In the genomic region with DNA sequence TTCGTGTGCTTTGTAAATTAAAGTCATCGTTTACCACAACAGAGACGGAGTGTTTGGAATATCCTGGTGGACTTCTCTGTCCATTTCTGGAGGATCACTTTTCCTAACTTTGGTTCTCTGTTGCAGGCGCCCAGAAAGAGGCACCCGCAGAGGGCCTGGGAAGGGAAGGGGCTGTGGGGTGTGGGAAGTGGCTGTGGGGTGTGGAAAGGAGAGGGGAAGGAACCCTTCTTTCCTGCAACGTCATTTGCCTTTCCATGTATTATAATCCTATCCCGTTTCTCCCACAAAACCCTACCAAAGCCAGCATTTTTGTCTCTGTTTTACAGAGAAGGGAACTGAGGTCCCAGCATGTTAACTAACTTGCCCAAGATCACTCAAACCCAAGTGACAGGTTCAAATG, we compare ENCODE assay signal across 14 cellular contexts.
A peak's percentile ranks its signal among the peaks of the same experiment; 100 is the strongest.
DNase-seq lines count a peak whose midpoint lies in the region; ATAC-seq and TF ChIP-seq lines count a peak whose summit lies in the region.
"Had no signal": no experiment of that assay in that cellular context is flagged by ENCODE, and none has a peak within 500 bp of the region (broad histone marks: within the 10 kb centered on the region; RNA-seq: fewer than 3 reads in every experiment).

No MANE protein-coding gene starts in this region.

- H2AK9ac ChIP-seq in IMR-90 (replicated peaks; ENCODE audit: low read depth, low read length, poor library complexity): no peak overlapping the region

- H3K27ac ChIP-seq in IMR-90 (ENCODE audit: insufficient read depth, low read length): no peak overlapping the region
- H3K27ac ChIP-seq in caudate nucleus (ENCODE audit: low read depth, low read length): peak overlapping the region; percentile 55
- H3K27ac ChIP-seq in mesenchymal stem cell (ENCODE audit: low read length, poor library complexity, severe bottlenecking): no peak overlapping the region
- H3K27ac ChIP-seq in skeletal muscle tissue (ENCODE audit: low read depth, low read length): peak overlapping the region; percentile 74
- H3K27ac ChIP-seq in PC-9: no peak overlapping the region
- H3K27ac ChIP-seq: left lung, right lobe of liver had no signal

- dilution Hi-C loops in IMR-90 (cut with HindIII; ENCODE audit: low sequenced_read_pairs, unreplicated experiment): no loop called here

- H3K27me3 ChIP-seq in IMR-90 (ENCODE audit: control insufficient read depth, insufficient read depth, low read length): no peaks in the 10 kb centered on the region
- H3K27me3 ChIP-seq in mesenchymal stem cell (ENCODE audit: control insufficient read depth in 1 of 2, insufficient read depth in 1 of 2, low read length in 2 of 2): no peaks in the 10 kb centered on the region
- no peaks in the 10 kb centered on the region for H3K27me3 ChIP-seq in skeletal muscle tissue (ENCODE audit: control insufficient read depth in 3 of 3, insufficient read depth in 3 of 3, low read length in 3 of 3)
- no peaks in the 10 kb centered on the region for H3K27me3 ChIP-seq in PC-9 (ENCODE audit: insufficient read depth, low read depth)
- H3K27me3 ChIP-seq: right lobe of liver had no signal

- peaks cover 0 to 15% of the 10 kb centered on the region in 2 experiments; a peak in 1 of 4 replicates for H3K79me1 ChIP-seq in IMR-90 (ENCODE audit: low read depth in 1 of 2, low read length in 2 of 2)
- no peaks in the 10 kb centered on the region for H3K79me1 ChIP-seq in mesenchymal stem cell (replicated peaks; ENCODE audit: low read length, poor library complexity, severe bottlenecking)

- H2BK5ac ChIP-seq in IMR-90 (ENCODE audit: low read depth, low read length, poor library complexity, severe bottlenecking) (no peak overlapping the region), mesenchymal stem cell (ENCODE audit: low read depth, low read length, poor library complexity, severe bottlenecking) (no peak overlapping the region)

- H3K9ac ChIP-seq in IMR-90 (ENCODE audit: low read depth, low read length) (no peak overlapping the region), mesenchymal stem cell (ENCODE audit: low read length) (no peak overlapping the region), skeletal muscle tissue (ENCODE audit: low read depth in 1 of 3, low read length in 3 of 3) (no peak overlapping the region)

- DNase-seq in IMR-90 (no peak), caudate nucleus (lab: John Stamatoyannopoulos, UW) (no peak), mesenchymal stem cell (no peak), PC-9 (no peak), NCI-H128 (lab: John Stamatoyannopoulos, UW; ENCODE audit: unreplicated experiment) (no peak), progenitor cell of endocrine pancreas (ENCODE audit: low spot score, unreplicated experiment) (no peak)
- DNase-seq: activated CD8-positive, alpha-beta memory T cell treated with anti-CD3 and anti-CD28 coated beads, Interleukin-2, amount 50 U/mL, for 48 hours; activated naive CD8-positive, alpha-beta T cell treated with anti-CD3 and anti-CD28 coated beads, Interleukin-2, amount 10 ng/mL, durations not matched to agents 7 days and 5 days; left lung; NCI-H1105; right lobe of liver had no signal

- H3K9me3 Mint-ChIP-seq in progenitor cell of endocrine pancreas (ENCODE audit: low read depth): no peaks in the 10 kb centered on the region
- H3K9me3 Mint-ChIP-seq: activated naive CD8-positive, alpha-beta T cell treated with anti-CD3 and anti-CD28 coated beads, Interleukin-2, amount 10 ng/mL, durations not matched to agents 7 days and 5 days; activated T-helper 2 cell treated with anti-CD3 and anti-CD28 coated beads, Interferon-gamma antibody, Interleukin-2, Interleukin-4, amounts not matched to agents 10 μg/mL and 5 μg/mL and 100 μg/mL, durations not matched to agents 14 hours and 24 hours and 36 hours had no signal

- H2AK5ac ChIP-seq in IMR-90 (ENCODE audit: low read depth, low read length) (no peak overlapping the region), mesenchymal stem cell (ENCODE audit: low read length, severe bottlenecking) (no peak overlapping the region)

- peaks cover 18% of the 10 kb centered on the region for H3K9me1 ChIP-seq in IMR-90 (ENCODE audit: insufficient read depth, low read length)

- H3K18ac ChIP-seq in IMR-90 (ENCODE audit: low read depth, low read length) (no peak overlapping the region), mesenchymal stem cell (ENCODE audit: low read depth in 1 of 2, low read length in 2 of 2) (no peak overlapping the region)

- H3K79me2 ChIP-seq in PC-9 (ENCODE audit: low read depth): no peaks in the 10 kb centered on the region

- no peak overlapping the region for H3K27ac Mint-ChIP-seq in progenitor cell of endocrine pancreas
- H3K27ac Mint-ChIP-seq: activated naive CD8-positive, alpha-beta T cell treated with anti-CD3 and anti-CD28 coated beads, Interleukin-2, amount 10 ng/mL, durations not matched to agents 7 days and 5 days; activated T-helper 2 cell treated with anti-CD3 and anti-CD28 coated beads, Interferon-gamma antibody, Interleukin-2, Interleukin-4, amounts not matched to agents 10 μg/mL and 5 μg/mL and 100 μg/mL, durations not matched to agents 14 hours and 24 hours and 36 hours had no signal

- peak overlapping the region; percentile 4; the same call in 1 of the 2 replicates for H2BK120ac ChIP-seq in IMR-90 (ENCODE audit: low read depth, low read length)
- H2BK120ac ChIP-seq in mesenchymal stem cell (ENCODE audit: low read depth, low read length): no peak overlapping the region

- peaks cover 11% of the 10 kb centered on the region for H3K4me1 Mint-ChIP-seq in progenitor cell of endocrine pancreas (ENCODE audit: low read depth)
- H3K4me1 Mint-ChIP-seq: activated naive CD8-positive, alpha-beta T cell treated with anti-CD3 and anti-CD28 coated beads, Interleukin-2, amount 10 ng/mL, durations not matched to agents 7 days and 5 days had no signal

- H3K36me3 ChIP-seq in IMR-90 (ENCODE audit: control insufficient read depth, insufficient read depth, low read length) (no peaks in the 10 kb centered on the region), mesenchymal stem cell (ENCODE audit: control insufficient read depth in 1 of 2, insufficient read depth in 2 of 2, low read depth in 1 of 2, low read length in 2 of 2) (peaks cover 0 to 3% of the 10 kb centered on the region in 2 experiments), skeletal muscle tissue (ENCODE audit: control insufficient read depth in 3 of 3, insufficient read depth in 3 of 3, low read length in 3 of 3) (no peaks in the 10 kb centered on the region), PC-9 (ENCODE audit: low read depth) (no peaks in the 10 kb centered on the region)
- H3K36me3 ChIP-seq: left lung had no signal

- no peaks in the 10 kb centered on the region for H3F3A ChIP-seq in PC-9 (ENCODE audit: insufficient read depth, low read depth)

- H3K4me1 ChIP-seq in IMR-90 (ENCODE audit: control insufficient read depth, insufficient read depth, low read length): peaks cover 21% of the 10 kb centered on the region
- H3K4me1 ChIP-seq in mesenchymal stem cell (ENCODE audit: control insufficient read depth, insufficient read depth, low read depth, low read length): peaks cover 16% of the 10 kb centered on the region
- peaks cover 38 to 44% (median 43%) of the 10 kb centered on the region in 3 donors for H3K4me1 ChIP-seq in skeletal muscle tissue (ENCODE audit: control insufficient read depth in 3 of 3, insufficient read depth in 3 of 3, low read length in 3 of 3)
- H3K4me1 ChIP-seq in PC-9 (replicated peaks; ENCODE audit: insufficient read depth): no peaks in the 10 kb centered on the region
- H3K4me1 ChIP-seq: left lung, right lobe of liver had no signal

- TF ChIP-seq CTCF in IMR-90 (conservative IDR thresholded peaks at IDR 0.05; ENCODE audit: low read depth, low read length) (no peak), PC-9 (conservative IDR thresholded peaks at IDR 0.05) (no peak), progenitor cell of endocrine pancreas (IDR thresholded peaks at IDR 0.05; ENCODE audit: unreplicated experiment) (no peak)

- ATAC-seq in IMR-90 (ENCODE audit: low read depth) (no peak), HG03457 (IDR thresholded peaks at IDR 0.05; ENCODE audit: unreplicated experiment) (no peak)

- no peak overlapping the region for H3K4me2 ChIP-seq in IMR-90 (ENCODE audit: low read depth, low read length)
- no peak overlapping the region for H3K4me2 ChIP-seq in mesenchymal stem cell (ENCODE audit: low read length, poor library complexity, severe bottlenecking)
- no peak overlapping the region for H3K4me2 ChIP-seq in PC-9

- no peak overlapping the region for H3K23ac ChIP-seq in IMR-90 (ENCODE audit: low read depth, low read length)
- no peak overlapping the region for H3K23ac ChIP-seq in mesenchymal stem cell (ENCODE audit: low read length in 2 of 2)

- H3K56ac ChIP-seq in IMR-90 (ENCODE audit: extremely low read depth, insufficient read depth, low read length): no peak overlapping the region

- peaks cover 14% of the 10 kb centered on the region for H3K27me3 Mint-ChIP-seq in progenitor cell of endocrine pancreas

- H4K91ac ChIP-seq in IMR-90 (ENCODE audit: insufficient read depth, low read depth, low read length) (no peak overlapping the region; the same call in 1 of the 2 replicates), mesenchymal stem cell (ENCODE audit: low read length) (no peak overlapping the region)

- in situ Hi-C loops in IMR-90 (cut with MboI; ENCODE audit: low sequenced_read_pairs): no loop called here

- H2BK15ac ChIP-seq in IMR-90 (ENCODE audit: low read depth, low read length): no peak overlapping the region
- peak overlapping the region; percentile 44 for H2BK15ac ChIP-seq in mesenchymal stem cell (ENCODE audit: low read depth, poor library complexity, severe bottlenecking)

- H4K8ac ChIP-seq in IMR-90 (ENCODE audit: low read depth in 2 of 2, low read length in 2 of 2) (no peak overlapping the region), mesenchymal stem cell (ENCODE audit: low read length) (no peak overlapping the region)

- H3K36me3 Mint-ChIP-seq in progenitor cell of endocrine pancreas (ENCODE audit: insufficient read depth): no peaks in the 10 kb centered on the region
- H3K36me3 Mint-ChIP-seq: activated naive CD8-positive, alpha-beta T cell treated with anti-CD3 and anti-CD28 coated beads, Interleukin-2, amount 10 ng/mL, durations not matched to agents 7 days and 5 days had no signal

- WGBS in IMR-90 (ENCODE audit: extremely low coverage in 2 of 2, insufficient read length in 1 of 2), 2 experiments: no CpG with 5 or more reads among the region's 7 CpGs
- WGBS in mesenchymal stem cell: 94% methylated on average over 6 of the region's 7 CpGs

- BruUV-seq in IMR-90 (replicated peaks; lab: Mats Ljungman, UMichigan) (no TSS peak), PC-9 (replicated peaks; lab: Mats Ljungman, UMichigan) (no TSS peak)

- H3K4me3 Mint-ChIP-seq in progenitor cell of endocrine pancreas (ENCODE audit: low read depth): no peak overlapping the region
- H3K4me3 Mint-ChIP-seq: activated naive CD8-positive, alpha-beta T cell treated with anti-CD3 and anti-CD28 coated beads, Interleukin-2, amount 10 ng/mL, durations not matched to agents 7 days and 5 days had no signal

- no peak overlapping the region for H4K5ac ChIP-seq in IMR-90 (ENCODE audit: low read depth, low read length)

- H3K4me3 ChIP-seq in IMR-90 (ENCODE audit: insufficient read depth, low read depth, low read length) (no peak overlapping the region), mesenchymal stem cell (ENCODE audit: insufficient read depth in 1 of 2, low read depth in 1 of 2, low read length in 2 of 2) (no peak overlapping the region), skeletal muscle tissue (ENCODE audit: low read length in 3 of 3) (no peak overlapping the region), PC-9 (no peak overlapping the region)
- H3K4me3 ChIP-seq: left lung, right lobe of liver had no signal

- no peak overlapping the region; the same call in 1 of the 2 replicates for H2BK20ac ChIP-seq in IMR-90 (ENCODE audit: low read depth, low read length)

- peak overlapping the region in 1 of 2 experiments; percentile 41 for H2BK12ac ChIP-seq in mesenchymal stem cell (ENCODE audit: low read length in 2 of 2)

- H3K4ac ChIP-seq in IMR-90 (ENCODE audit: low read depth, low read length): peak overlapping the region; percentile 43
- peak overlapping the region in 1 of 2 experiments; percentile 40 for H3K4ac ChIP-seq in mesenchymal stem cell (ENCODE audit: low read depth in 1 of 2, low read length in 2 of 2)

- intact Hi-C loops in IMR-90 (cut with micrococcal nuclease) (no loop called here), PC-9 (cut with micrococcal nuclease; ENCODE audit: unreplicated experiment) (no loop called here)

- H4K20me1 ChIP-seq in IMR-90 (ENCODE audit: insufficient read depth, low read length): peaks cover 3% of the 10 kb centered on the region; the same call in 1 of the 2 replicates
- no peaks in the 10 kb centered on the region for H4K20me1 ChIP-seq in PC-9 (ENCODE audit: insufficient read depth)

- CTCF ChIA-PET in IMR-90 (lab: Yijun Ruan, JAX) (no interaction called here), PC-9 (lab: Charles Lee) (interaction anchor here (0.6 kb wide), 1 partner anchor 88 kb away, joined by 6 read pairs; no protein-coding TSS in a partner anchor)

- TF ChIP-seq RAD21 in IMR-90 (IDR thresholded peaks at IDR 0.05; ENCODE audit: low read length): no peak

- H3K9me3 ChIP-seq in IMR-90 (ENCODE audit: control insufficient read depth, insufficient read depth, low read length) (no peaks in the 10 kb centered on the region), mesenchymal stem cell (ENCODE audit: control insufficient read depth, low read length) (no peaks in the 10 kb centered on the region), skeletal muscle tissue (ENCODE audit: control insufficient read depth in 3 of 3, low read length in 3 of 3) (no peaks in the 10 kb centered on the region), PC-9 (ENCODE audit: insufficient read depth, low read depth) (no peaks in the 10 kb centered on the region)
- H3K9me3 ChIP-seq: left lung, right lobe of liver had no signal

- H3K9me2 ChIP-seq in PC-9 (ENCODE audit: insufficient read depth): no peaks in the 10 kb centered on the region

- POLR2A ChIA-PET in IMR-90 (lab: Charles Lee; ENCODE audit: unreplicated experiment) (no interaction called here), PC-9 (lab: Charles Lee; ENCODE audit: unreplicated experiment) (no interaction called here)

- TF ChIP-seq POLR2A in IMR-90 (IDR thresholded peaks at IDR 0.05; ENCODE audit: low read depth, low read length): no peak

- H2AFZ ChIP-seq in IMR-90 (replicated peaks; ENCODE audit: low read length, poor library complexity): no peak overlapping the region
- H2AFZ ChIP-seq in mesenchymal stem cell (ENCODE audit: low read depth, low read length): no peak overlapping the region
- no peak overlapping the region for H2AFZ ChIP-seq in PC-9

- no peak overlapping the region for H3K14ac ChIP-seq in IMR-90 (replicated peaks; ENCODE audit: low read depth, low read length)
- no peak overlapping the region for H3K14ac ChIP-seq in mesenchymal stem cell (ENCODE audit: low read length in 2 of 2)

Comparison
In these comparisons a context has a peak if more than half of its experiments do, and no peak if none do; other contexts are left out.
1. H3K27ac ChIP-seq: peak in caudate nucleus (single experiment) and skeletal muscle tissue (single experiment); none in IMR-90 (single experiment), mesenchymal stem cell (single experiment) and PC-9 (single experiment).